ENCODE assay signal across 24 cellular contexts in genomic region chr1:157112186-157112867, GRCh38. TPM values are rescaled to one million over a fixed set of nuclear protein-coding genes. Genes with fewer than 3 reads are reported as not detected.
A peak's percentile ranks its signal among the peaks of the same experiment; 100 is the strongest.
DNase-seq lines count a peak whose midpoint lies in the region; ATAC-seq, FAIRE-seq and TF ChIP-seq lines count a peak whose summit lies in the region.
"Had no signal": no experiment of that assay in that cellular context is flagged by ENCODE, and none has a peak within 500 bp of the region (broad histone marks: within the 10 kb centered on the region; RNA-seq: fewer than 3 reads in every experiment).

No MANE protein-coding gene starts in this region.

- H4K91ac ChIP-seq in H9 (ENCODE audit: insufficient read length, low read depth, low read length) (no peak overlapping the region), H1 (replicated peaks; ENCODE audit: insufficient read length, low read length) (peak overlapping the region; percentile 84)

- H2BK120ac ChIP-seq in H9 (ENCODE audit: low read depth, low read length, poor library complexity, severe bottlenecking): no peak overlapping the region
- peak overlapping the region; percentile 82 for H2BK120ac ChIP-seq in H1 (replicated peaks; ENCODE audit: low read depth, low read length)

- no peaks in the 10 kb centered on the region for H3K36me3 Mint-ChIP-seq in CD4-positive, alpha-beta memory T cell
- H3K36me3 Mint-ChIP-seq in H9 (ENCODE audit: insufficient read depth in 1 of 3, low read depth in 3 of 3) (no peaks in the 10 kb centered on the region), neural crest cell (ENCODE audit: low read depth) (no peaks in the 10 kb centered on the region)
- H3K36me3 Mint-ChIP-seq: activated naive CD8-positive, alpha-beta T cell treated with anti-CD3 and anti-CD28 coated beads, Interleukin-2, amount 10 ng/mL, durations not matched to agents 7 days and 5 days; CD8-positive, alpha-beta T cell; stimulated activated memory B cell treated with anti-CD40 and anti-IgM and Interleukin-4, amounts not matched to agents 10 μg/mL and 1 μg/mL and 100 μg/mL, for 72 hours had no signal

- H3K4me3 ChIP-seq in CD4-positive, alpha-beta memory T cell (ENCODE audit: low read length in 2 of 2): no peak overlapping the region
- H3K4me3 ChIP-seq in H1 (ENCODE audit: extremely low read depth in 1 of 4, insufficient read depth in 2 of 4, low read depth in 3 of 4, low read length in 4 of 4) (peak overlapping the region in 1 of 4 experiments; percentile 29; a peak in 3 of 8 replicates), PC-3 (ENCODE audit: low read length) (no peak overlapping the region)
- H3K4me3 ChIP-seq: heart left ventricle, left lung, skin epidermis, testis, vagina had no signal

- POLR2A ChIA-PET in CD4-positive, alpha-beta memory T cell (lab: Charles Lee; ENCODE audit: partially characterized antibody): no interaction called here
- POLR2A ChIA-PET in H1 (lab: Charles Lee; ENCODE audit: partially characterized antibody): interaction anchor here (0.7 to 2.6 kb wide), 4 partner anchors 16 to 44 kb away, joined by 3 to 8 read pairs (median 4); no protein-coding TSS in a partner anchor
- POLR2A ChIA-PET in PC-3 (lab: Charles Lee; ENCODE audit: unreplicated experiment): no interaction called here

- CTCF ChIA-PET in CD4-positive, alpha-beta memory T cell (lab: Charles Lee; ENCODE audit: partially characterized antibody): no interaction called here
- CTCF ChIA-PET in H1 (lab: Charles Lee; ENCODE audit: partially characterized antibody) (interaction anchor here (1.0 to 9.2 kb wide), 3 partner anchors 10 to 44 kb away, joined by 3 to 67 read pairs (median 35); partner anchors contain the start of gene ETV3L), PC-3 (lab: Charles Lee) (no interaction called here)

- peaks cover 2% of the 10 kb centered on the region for H3K4me1 ChIP-seq in CD4-positive, alpha-beta memory T cell (ENCODE audit: insufficient read depth, low read length)
- H3K4me1 ChIP-seq in H9 (ENCODE audit: insufficient read depth, low read length): peaks cover 18% of the 10 kb centered on the region; the same call in 1 of the 2 replicates
- peaks cover 23 to 50% (median 40%) of the 10 kb centered on the region in 4 experiments for H3K4me1 ChIP-seq in H1 (replicated peaks in 1 of 4; ENCODE audit: control insufficient read depth in 3 of 4, insufficient read depth in 4 of 4, low read length in 3 of 4)
- no peaks in the 10 kb centered on the region for H3K4me1 ChIP-seq in PC-3 (ENCODE audit: insufficient read depth, low read length)
- H3K4me1 ChIP-seq: testis, vagina had no signal

- no peak overlapping the region for H3T11ph ChIP-seq in H9 (ENCODE audit: low read length)

- no peaks in the 10 kb centered on the region for H3K9me3 Mint-ChIP-seq in CD4-positive, alpha-beta memory T cell
- H3K9me3 Mint-ChIP-seq in H9 (no peaks in the 10 kb centered on the region), neural crest cell (no peaks in the 10 kb centered on the region)
- H3K9me3 Mint-ChIP-seq: activated CD4-positive, alpha-beta T cell treated with anti-CD3 and anti-CD28 coated beads, Interleukin-2, amount 10 ng/mL, durations not matched to agents 24 days and 14 days; activated naive CD8-positive, alpha-beta T cell treated with anti-CD3 and anti-CD28 coated beads, Interleukin-2, amount 10 ng/mL, durations not matched to agents 7 days and 5 days; CD8-positive, alpha-beta T cell; stimulated activated memory B cell treated with anti-CD40 and anti-IgM and Interleukin-4, amounts not matched to agents 10 μg/mL and 1 μg/mL and 100 μg/mL, for 72 hours had no signal

- H4K8ac ChIP-seq in H9 (replicated peaks; ENCODE audit: insufficient read length, low read depth, low read length): no peak overlapping the region
- peak overlapping the region; percentile 72; the same call in 1 of the 2 replicates for H4K8ac ChIP-seq in H1 (ENCODE audit: extremely low read depth, insufficient read depth, low read length)

- H3K27ac ChIP-seq in CD4-positive, alpha-beta memory T cell (ENCODE audit: low read depth, low read length): no peak overlapping the region
- no peak overlapping the region for H3K27ac ChIP-seq in H9 (ENCODE audit: insufficient read length, low read depth, low read length)
- H3K27ac ChIP-seq in H1 (ENCODE audit: low read depth, low read length): no peak overlapping the region
- no peak overlapping the region for H3K27ac ChIP-seq in PC-3 (ENCODE audit: low read length)
- H3K27ac ChIP-seq: heart left ventricle, left lung, skin epidermis, testis, vagina had no signal

- H3K79me1 ChIP-seq in H9 (ENCODE audit: insufficient read depth, low read depth, low read length, poor library complexity, severe bottlenecking): no peaks in the 10 kb centered on the region
- no peaks in the 10 kb centered on the region for H3K79me1 ChIP-seq in H1 (ENCODE audit: low read depth, low read length)

- no peak for TF ChIP-seq POLR2A in H1 (IDR thresholded peaks at IDR 0.05; ENCODE audit: control extremely low read depth in 1 of 2, low read depth in 2 of 2, low read length in 2 of 2)

- intact Hi-C loops in CD4-positive, alpha-beta memory T cell (cut with micrococcal nuclease): no loop called here
- intact Hi-C loops in PC-3 (cut with micrococcal nuclease): no loop called here

- H3K9ac ChIP-seq in H9 (ENCODE audit: extremely low read depth, insufficient read length, low read length) (no peak overlapping the region), H1 (replicated peaks in 1 of 4; ENCODE audit: extremely low read depth in 1 of 4, low read depth in 3 of 4, low read length in 3 of 4) (no peak overlapping the region; a peak in 1 of 7 replicates), PC-3 (ENCODE audit: low read length) (no peak overlapping the region)

- H4K20me1 ChIP-seq in H9 (ENCODE audit: control insufficient read depth, insufficient read depth, insufficient read length) (no peaks in the 10 kb centered on the region), H1 (replicated peaks in 1 of 2; ENCODE audit: control insufficient read depth in 1 of 2, insufficient read depth in 2 of 2, low read length in 2 of 2) (no peaks in the 10 kb centered on the region), PC-3 (ENCODE audit: low read length) (no peaks in the 10 kb centered on the region)

- H3K18ac ChIP-seq in H9 (ENCODE audit: insufficient read length, low read depth, low read length): peak overlapping the region; percentile 21
- peak overlapping the region; percentile 87 for H3K18ac ChIP-seq in H1 (ENCODE audit: extremely low read depth, low read length)

- H2BK5ac ChIP-seq in H9 (ENCODE audit: insufficient read length, low read length): no peak overlapping the region
- peak overlapping the region; percentile 75; the same call in 1 of the 2 replicates for H2BK5ac ChIP-seq in H1 (ENCODE audit: low read depth, low read length)

- H3K23ac ChIP-seq in H9 (ENCODE audit: insufficient read length, low read depth, low read length): no peak overlapping the region
- H3K23ac ChIP-seq in H1 (ENCODE audit: insufficient read length): no peak overlapping the region

- no peaks in the 10 kb centered on the region for H3K9me2 ChIP-seq in PC-3 (replicated peaks; ENCODE audit: low read length)

- no peak for TF ChIP-seq EP300 in H1 (IDR thresholded peaks at IDR 0.05; ENCODE audit: borderline replicate concordance in 1 of 2, low read depth in 2 of 2, low read length in 2 of 2)

- no peak for FAIRE-seq in H1 (lab: Jason Lieb, UNC)
- FAIRE-seq: colon, endometrium had no signal

- H3K56ac ChIP-seq in H9 (ENCODE audit: insufficient read length, low read depth, low read length) (no peak overlapping the region), H1 (replicated peaks; ENCODE audit: insufficient read length, low read depth, low read length) (no peak overlapping the region)

- no peaks in the 10 kb centered on the region for H3K23me2 ChIP-seq in H9 (ENCODE audit: insufficient read length, low read depth, low read length, poor library complexity, severe bottlenecking)
- H3K23me2 ChIP-seq in H1 (ENCODE audit: low read depth, low read length): peaks cover 6% of the 10 kb centered on the region; the same call in 1 of the 2 replicates

- H2AK5ac ChIP-seq in H9 (ENCODE audit: insufficient read length, low read length) (no peak overlapping the region), H1 (ENCODE audit: low read depth, low read length) (peak overlapping the region; percentile 90; the same call in 1 of the 2 replicates)

- TF ChIP-seq CTCF in H9 (conservative IDR thresholded peaks at IDR 0.05) (no peak), H1 (IDR thresholded peaks at IDR 0.05; ENCODE audit: control extremely low read depth in 1 of 3, insufficient read depth in 1 of 3, low read depth in 1 of 3, low read length in 3 of 3) (no peak), neural crest cell (conservative IDR thresholded peaks at IDR 0.05) (no peak), PC-3 (conservative IDR thresholded peaks at IDR 0.05; ENCODE audit: low read depth, low read length) (no peak)

- H2BK15ac ChIP-seq in H9 (ENCODE audit: low read depth, low read length): no peak overlapping the region
- H2BK15ac ChIP-seq in H1 (ENCODE audit: low read length): peak overlapping the region; percentile 88; the same call in 1 of the 2 replicates

- no peaks in the 10 kb centered on the region for H3K36me3 ChIP-seq in CD4-positive, alpha-beta memory T cell (ENCODE audit: insufficient read depth, low read length)
- H3K36me3 ChIP-seq in H1 (ENCODE audit: control insufficient read depth in 2 of 4, insufficient read depth in 4 of 4, low read length in 3 of 4) (no peaks in the 10 kb centered on the region), PC-3 (ENCODE audit: low read depth, low read length) (no peaks in the 10 kb centered on the region)
- H3K36me3 ChIP-seq: heart left ventricle, left lung, vagina had no signal

- H3K27ac Mint-ChIP-seq in CD4-positive, alpha-beta memory T cell: peak overlapping the region in 4 of 7 donors; percentile 7 to 80 (median 74)
- peak overlapping the region in 2 of 3 experiments; percentile 26 to 46; a peak in 3 of 7 replicates for H3K27ac Mint-ChIP-seq in H9
- H3K27ac Mint-ChIP-seq in neural crest cell (ENCODE audit: unreplicated experiment): peak overlapping the region; percentile 95
- H3K27ac Mint-ChIP-seq: activated CD4-positive, alpha-beta T cell treated with anti-CD3 and anti-CD28 coated beads, Interleukin-2, amount 10 ng/mL, durations not matched to agents 24 days and 14 days; activated naive CD8-positive, alpha-beta T cell treated with anti-CD3 and anti-CD28 coated beads, Interleukin-2, amount 10 ng/mL, durations not matched to agents 7 days and 5 days; CD8-positive, alpha-beta T cell; stimulated activated memory B cell treated with anti-CD40 and anti-IgM and Interleukin-4, amounts not matched to agents 10 μg/mL and 1 μg/mL and 100 μg/mL, for 72 hours had no signal

- H3K79me2 ChIP-seq in H9 (ENCODE audit: insufficient read depth, low read length) (no peaks in the 10 kb centered on the region), H1 (ENCODE audit: control insufficient read depth in 1 of 2, insufficient read depth in 2 of 2, low read length in 2 of 2) (no peaks in the 10 kb centered on the region), PC-3 (ENCODE audit: low read length) (no peaks in the 10 kb centered on the region)

- H3K27me3 Mint-ChIP-seq in CD4-positive, alpha-beta memory T cell: peaks cover 9 to 10% of the 10 kb centered on the region in 2 donors
- peaks cover 28% of the 10 kb centered on the region for H3K27me3 Mint-ChIP-seq in H9 (ENCODE audit: low read depth)
- H3K27me3 Mint-ChIP-seq in neural crest cell (ENCODE audit: low read depth): peaks cover 13% of the 10 kb centered on the region

- no peak overlapping the region for H3K4me2 ChIP-seq in H9 (ENCODE audit: insufficient read depth, insufficient read length, low read length)
- H3K4me2 ChIP-seq in H1 (ENCODE audit: insufficient read depth in 1 of 2, low read depth in 2 of 2, low read length in 2 of 2): peak overlapping the region; percentile 37 to 62; a peak in 3 of 4 replicates
- H3K4me2 ChIP-seq in PC-3 (ENCODE audit: low read length): no peak overlapping the region

- H2AFZ ChIP-seq in H9 (ENCODE audit: low read length) (no peak overlapping the region), H1 (ENCODE audit: low read length) (peak overlapping the region; percentile 60; the same call in 1 of the 2 replicates), PC-3 (ENCODE audit: low read length) (no peak overlapping the region)

- no peak overlapping the region for H3K4me3 Mint-ChIP-seq in CD4-positive, alpha-beta memory T cell
- peak overlapping the region in 1 of 2 experiments; percentile 45; a peak in 3 of 5 replicates for H3K4me3 Mint-ChIP-seq in H9
- H3K4me3 Mint-ChIP-seq in neural crest cell: no peak overlapping the region
- H3K4me3 Mint-ChIP-seq: activated CD4-positive, alpha-beta T cell treated with anti-CD3 and anti-CD28 coated beads, Interleukin-2, amount 10 ng/mL, durations not matched to agents 24 days and 14 days; activated naive CD8-positive, alpha-beta T cell treated with anti-CD3 and anti-CD28 coated beads, Interleukin-2, amount 10 ng/mL, durations not matched to agents 7 days and 5 days; CD8-positive, alpha-beta T cell; stimulated activated memory B cell treated with anti-CD40 and anti-IgM and Interleukin-4, amounts not matched to agents 10 μg/mL and 1 μg/mL and 100 μg/mL, for 72 hours had no signal

- H4K5ac ChIP-seq in H9 (ENCODE audit: insufficient read length, low read depth, low read length) (no peak overlapping the region), H1 (ENCODE audit: insufficient read length, low read depth, low read length) (no peak overlapping the region)

- H2BK12ac ChIP-seq in H9 (ENCODE audit: insufficient read length, low read depth, low read length) (no peak overlapping the region), H1 (ENCODE audit: low read depth, low read length) (peak overlapping the region; percentile 100)

- no peak for DNase-seq in CD4-positive, alpha-beta memory T cell
- DNase-seq in H9 (no peak), H1 (ENCODE audit: low read depth in 1 of 2, low spot score in 2 of 2) (no peak), neural crest cell (ENCODE audit: low read depth, low spot score) (no peak), PC-3 (no peak), amygdala (lab: John Stamatoyannopoulos, UW) (no peak)
- DNase-seq: activated CD4-positive, alpha-beta T cell treated with anti-CD3 and anti-CD28 coated beads, Interleukin-2, amount 10 ng/mL, durations not matched to agents 24 days and 14 days; activated effector memory CD4-positive, alpha-beta T cell treated with Interleukin-2 at 50 U/mL for 16 hours; activated naive CD8-positive, alpha-beta T cell treated with anti-CD3 and anti-CD28 coated beads, Interleukin-2, amount 10 ng/mL, durations not matched to agents 7 days and 5 days; CD8-positive, alpha-beta T cell; DMS53; NCI-H2029; stimulated activated CD4-positive, alpha-beta T cell treated with anti-CD3 and anti-CD28 coated beads, Interleukin-2, amount 100 ng/mL, for 24 hours; testis had no signal

- H3K9me3 ChIP-seq in CD4-positive, alpha-beta memory T cell (ENCODE audit: control insufficient read depth in 1 of 2, low read length in 2 of 2): no peaks in the 10 kb centered on the region
- H3K9me3 ChIP-seq in H9 (ENCODE audit: control insufficient read depth, low read depth, low read length): no peaks in the 10 kb centered on the region
- no peaks in the 10 kb centered on the region for H3K9me3 ChIP-seq in H1 (ENCODE audit: insufficient read depth in 2 of 2, low read depth in 1 of 2, low read length in 1 of 2)
- no peaks in the 10 kb centered on the region for H3K9me3 ChIP-seq in PC-3 (ENCODE audit: low read length)
- H3K9me3 ChIP-seq: heart left ventricle, left lung, testis, vagina had no signal

- H3K4me1 Mint-ChIP-seq in CD4-positive, alpha-beta memory T cell: peaks cover 2 to 7% (median 4%) of the 10 kb centered on the region in 4 donors
- H3K4me1 Mint-ChIP-seq in H9 (peaks cover 75 to 81% of the 10 kb centered on the region in 2 experiments), neural crest cell (peaks cover 37% of the 10 kb centered on the region)

- no peak for TF ChIP-seq RAD21 in H1 (IDR thresholded peaks at IDR 0.05 in 1 of 2, conservative IDR thresholded peaks at IDR 0.05 in 1 of 2; ENCODE audit: low read depth in 2 of 2, low read length in 2 of 2)

- no TSS peak for BruUV-seq in PC-3 (replicated peaks; lab: Mats Ljungman, UMichigan)

- H3K4ac ChIP-seq in H9 (ENCODE audit: low read depth, low read length) (no peak overlapping the region), H1 (replicated peaks; ENCODE audit: insufficient read length, low read depth, low read length) (peak overlapping the region; percentile 82)

- ATAC-seq in PC-3 (no peak), GM21447 (IDR thresholded peaks at IDR 0.05; ENCODE audit: unreplicated experiment) (no peak)
- ATAC-seq: CD8-positive, alpha-beta T cell; stimulated activated memory B cell treated with anti-CD40 and anti-IgM and Interleukin-4, amounts not matched to agents 10 μg/mL and 1 μg/mL and 100 μg/mL, for 72 hours had no signal

- no peak overlapping the region for H2BK20ac ChIP-seq in H9 (ENCODE audit: low read depth, low read length, poor library complexity, severe bottlenecking)
- H2BK20ac ChIP-seq in H1 (ENCODE audit: low read length): peak overlapping the region; percentile 100

- H3K27me3 ChIP-seq in CD4-positive, alpha-beta memory T cell (ENCODE audit: insufficient read depth, low read length): peaks cover 8% of the 10 kb centered on the region
- H3K27me3 ChIP-seq in H9 (ENCODE audit: insufficient read depth, low read length) (no peaks in the 10 kb centered on the region; the same call in 1 of the 2 replicates), H1 (replicated peaks in 1 of 4; ENCODE audit: control insufficient read depth in 3 of 4, extremely low read depth in 1 of 4, insufficient read depth in 3 of 4, low read length in 3 of 4) (peaks cover 0 to 9% (median 2%) of the 10 kb centered on the region in 4 experiments; a peak in 4 of 7 replicates), PC-3 (ENCODE audit: low read length) (peaks cover 32% of the 10 kb centered on the region)
- H3K27me3 ChIP-seq: testis, vagina had no signal

- no CpG with 5 or more reads among the region's 8 CpGs for WGBS in H9 (ENCODE audit: extremely low coverage, insufficient read length, low lambda C conversion rate)
- WGBS in H1 (ENCODE audit: extremely low coverage in 1 of 2, insufficient coverage in 1 of 2, insufficient read length in 1 of 2, insufficient replicate concordance in 2 of 2, low coverage in 1 of 2, low lambda C conversion rate in 2 of 2, missing lambda C conversion rate in 1 of 2), 2 experiments: 66% methylated on average over 8 of the region's 8 CpGs; no CpG with 5 or more reads in 1 of the 2 experiments

- H3K14ac ChIP-seq in H9 (ENCODE audit: insufficient read depth, low read length): peak overlapping the region; percentile 5; the same call in 1 of the 2 replicates
- no peak overlapping the region for H3K14ac ChIP-seq in H1 (ENCODE audit: insufficient read length)

- no peaks in the 10 kb centered on the region for H3F3A ChIP-seq in PC-3 (ENCODE audit: low read length, unreplicated experiment)

RNA-seq across cellular contexts. Expression of gene ETV3L, which starts 12.7 kb away (rescaled TPM):
- not detected for total RNA-seq in CD4-positive, alpha-beta memory T cell
- polyA plus RNA-seq in CD4-positive, alpha-beta memory T cell: not detected
- total RNA-seq in H9 (2021): 0.75 and 0.96 TPM in 2 replicates
- total RNA-seq in H1 (2021; fragmentation: NEBNext Ultra II Directional; extraction: Animal tissue kit (Norgen Biotek cat#: 25700)): 0.17 and 0.25 TPM in 2 replicates
- polyA plus RNA-seq in H1 (2011; rRNA removed): 0.26 and 0.28 TPM in 2 replicates
- polyA plus RNA-seq in H1 (2011; cell fraction: cytosol; rRNA removed): 0.36 TPM
- polyA plus RNA-seq in H1 (2011; cell fraction: nucleus; rRNA removed): 0.29 TPM
- 0.24 to 0.37 TPM (median 0.31 TPM) in 3 of 4 replicates, not detected in the other for polyA plus RNA-seq in H1 (2012, experiment 1 of 2)
- polyA plus RNA-seq in H1 (2012, experiment 2 of 2): 0.08 TPM
- 0.12 TPM for polyA plus RNA-seq in H1 (2013, experiment 1 of 2)
- polyA plus RNA-seq in H1 (2013, experiment 2 of 2): 0.13 TPM
- 0.22 and 0.27 TPM in 2 replicates for polyA minus RNA-seq in H1 (2011; rRNA and poly(A)+ RNA removed)
- polyA minus RNA-seq in H1 (2011; cell fraction: cytosol; rRNA and poly(A)+ RNA removed): not detected
- polyA minus RNA-seq in H1 (2011; cell fraction: nucleus; rRNA and poly(A)+ RNA removed): not detected
- total RNA-seq in neural crest cell: 0.19 and 0.23 TPM in 2 replicates
- not detected in 2 replicates for total RNA-seq in PC-3 (2014; rRNA removed)
- total RNA-seq: activated CD4-positive, alpha-beta T cell treated with anti-CD3 and anti-CD28 coated beads, Interleukin-2, amount 10 ng/mL, durations not matched to agents 24 days and 14 days; activated naive CD8-positive, alpha-beta T cell treated with anti-CD3 and anti-CD28 coated beads, Interleukin-2, amount 10 ng/mL, durations not matched to agents 7 days and 5 days; CD8-positive, alpha-beta T cell; heart left ventricle; left lung; LHCN-M2; pulmonary artery endothelial cell; vagina had no signal
- polyA plus RNA-seq: heart left ventricle had no signal

RNA-seq across cellular contexts. Expression of gene ETV3, which starts 25.9 kb away (rescaled TPM):
- 10 to 100 TPM; 30.5 to 31.8 TPM for total RNA-seq in CD4-positive, alpha-beta memory T cell
- 10 to 100 TPM in 1 of 2 donors, 1 to 10 TPM in 1; 7.3 to 11.2 TPM for polyA plus RNA-seq in CD4-positive, alpha-beta memory T cell
- total RNA-seq in H9 (2021) (36.3 and 36.4 TPM in 2 replicates), neural crest cell (29.0 and 29.7 TPM in 2 replicates), PC-3 (2014; rRNA removed) (10.1 and 12.2 TPM in 2 replicates)
- 23.8 and 26.6 TPM in 2 replicates for total RNA-seq in H1 (2021; fragmentation: NEBNext Ultra II Directional; extraction: Animal tissue kit (Norgen Biotek cat#: 25700))
- 6.0 and 7.0 TPM in 2 replicates for polyA plus RNA-seq in H1 (2011; rRNA removed)
- polyA plus RNA-seq in H1 (2011; cell fraction: cytosol; rRNA removed): 7.6 TPM
- polyA plus RNA-seq in H1 (2011; cell fraction: nucleus; rRNA removed): 6.8 TPM
- polyA plus RNA-seq in H1 (2012, experiment 1 of 2): 8.9 to 12.0 TPM (median 9.7 TPM) in 4 replicates
- 1.0 TPM for polyA plus RNA-seq in H1 (2012, experiment 2 of 2)
- polyA plus RNA-seq in H1 (2013, experiment 1 of 2): 6.9 TPM
- 6.3 TPM for polyA plus RNA-seq in H1 (2013, experiment 2 of 2)
- polyA minus RNA-seq in H1 (2011; rRNA and poly(A)+ RNA removed): 24.8 and 27.2 TPM in 2 replicates
- 14.2 TPM for polyA minus RNA-seq in H1 (2011; cell fraction: cytosol; rRNA and poly(A)+ RNA removed)
- 19.3 TPM for polyA minus RNA-seq in H1 (2011; cell fraction: nucleus; rRNA and poly(A)+ RNA removed)

Comparison
In these comparisons a context has a peak if more than half of its experiments do, and no peak if none do; other contexts are left out.
1. H3K27ac Mint-ChIP-seq: peak in every context shown above with its lines; median percentile 95 in neural crest cell; 74 in CD4-positive, alpha-beta memory T cell; 36 in H9.
2. H3K4me2 ChIP-seq: peak in H1 (2 of 2); none in H9 (single experiment) and PC-3 (single experiment).